Comparison of ENCODE assay signal across 8 cellular contexts in genomic region chr16:28975158-28975603, GRCh38. TPM values are rescaled to one million over a fixed set of nuclear protein-coding genes. Genes with fewer than 3 reads are reported as not detected.
DNase-seq lines count a peak whose midpoint lies in the region; ATAC-seq and TF ChIP-seq lines count a peak whose summit lies in the region.

No MANE protein-coding gene starts in this region.

- H3F3A ChIP-seq in SU-DHL-6 (ENCODE audit: insufficient read depth), result peaks cover 4% of the 10 kb centered on the region

- ATAC-seq in gastroesophageal sphincter, result no peak

- no peak for TF ChIP-seq POLR2A in gastroesophageal sphincter (IDR thresholded peaks at IDR 0.05)

- H3K9me3 ChIP-seq in SU-DHL-6 (ENCODE audit: insufficient read depth, low read length) (no peaks in the 10 kb centered on the region), gastroesophageal sphincter (no peaks in the 10 kb centered on the region)

- no peak overlapping the region for H3K27ac ChIP-seq in SU-DHL-6 (ENCODE audit: low read depth, low read length)
- H3K27ac ChIP-seq in gastroesophageal sphincter, result peak overlapping the region in 3 of 4 donors; percentile 88 to 89 (median 88)

- H3K79me2 ChIP-seq in SU-DHL-6 (ENCODE audit: insufficient read depth, low read length), result no peaks in the 10 kb centered on the region

- peak overlapping the region; percentile 85 for H3K4me2 ChIP-seq in SU-DHL-6 (ENCODE audit: low read depth, low read length, poor library complexity, severe bottlenecking)

- DNase-seq in AG10803 (ENCODE audit: low read depth) (no peak), H7 (no peak), skeletal muscle cell (ENCODE audit: low read depth) (no peak), NCI-H2107 treated with DMSO at 0.1 percent for 48 hours (lab: John Stamatoyannopoulos, UW; ENCODE audit: unreplicated experiment) (no peak), NCI-H446 (lab: John Stamatoyannopoulos, UW) (no peak), NCI-H1436 (lab: John Stamatoyannopoulos, UW) (no peak)

- TF ChIP-seq CTCF in AG10803 (conservative IDR thresholded peaks at IDR 0.05; ENCODE audit: low read length) (no peak), SU-DHL-6 (IDR thresholded peaks at IDR 0.05; ENCODE audit: insufficient read depth, low read length, poor library complexity, severe bottlenecking) (no peak), gastroesophageal sphincter (IDR thresholded peaks at IDR 0.05) (no peak)

- H3K36me3 ChIP-seq in H7 (replicated peaks; ENCODE audit: control insufficient read depth, insufficient read depth, low read length) (peaks cover 2% of the 10 kb centered on the region), SU-DHL-6 (ENCODE audit: low read length) (no peaks in the 10 kb centered on the region), gastroesophageal sphincter (peaks cover 0 to 38% of the 10 kb centered on the region in 2 donors)

- peak overlapping the region; percentile 88 for H2AFZ ChIP-seq in SU-DHL-6 (ENCODE audit: low read depth, low read length, severe bottlenecking)

- TF ChIP-seq EP300 in gastroesophageal sphincter (IDR thresholded peaks at IDR 0.05), result no peak

- no peaks in the 10 kb centered on the region for H3K9me2 ChIP-seq in SU-DHL-6 (replicated peaks; ENCODE audit: insufficient read depth, low read length)

- H3K27me3 ChIP-seq in H7 (ENCODE audit: control insufficient read depth, insufficient read depth, low read length) (no peaks in the 10 kb centered on the region), SU-DHL-6 (ENCODE audit: low read length) (no peaks in the 10 kb centered on the region), gastroesophageal sphincter (no peaks in the 10 kb centered on the region)

- no peaks in the 10 kb centered on the region for H4K20me1 ChIP-seq in SU-DHL-6 (ENCODE audit: low read depth, low read length)

- peak overlapping the region; percentile 99 for H3K4me3 ChIP-seq in AG10803 (ENCODE audit: low read length)
- peak overlapping the region; percentile 85 for H3K4me3 ChIP-seq in H7 (ENCODE audit: insufficient read depth, low read depth, low read length)
- H3K4me3 ChIP-seq in SU-DHL-6 (ENCODE audit: insufficient read depth, low read length, poor library complexity, severe bottlenecking), result peak overlapping the region; percentile 92
- peak overlapping the region; percentile 68 to 77 for H3K4me3 ChIP-seq in gastroesophageal sphincter
- H3K4me3 ChIP-seq in skeletal muscle cell (ENCODE audit: low read depth, low read length), result peak overlapping the region; percentile 97

- H3K4me1 ChIP-seq in gastroesophageal sphincter, result peaks cover 0 to 31% (median 18%) of the 10 kb centered on the region in 3 donors

- peak overlapping the region; percentile 80 for H3K9ac ChIP-seq in SU-DHL-6 (ENCODE audit: low read length)

- WGBS in gastroesophageal sphincter (ENCODE audit: low coverage in 1 of 2), 2 donors, result 2% methylated on average over 14 of the region's 30 CpGs; no CpG with 5 or more reads in 1 of the 2 donors

RNA-seq across cellular contexts. Expression of gene SPNS1, which starts 0.6 kb away (rescaled TPM):
- 58.6 and 65.3 TPM in 2 replicates for total RNA-seq in H7 (2014; rRNA removed; shearing (Covaris generic))
- 10 to 100 TPM; 17.6 to 25.6 (median 20.2) TPM for total RNA-seq in gastroesophageal sphincter

RNA-seq across cellular contexts. Expression of gene LAT, which starts 9.7 kb away (rescaled TPM):
- 0.74 and 1.5 TPM in 2 replicates for total RNA-seq in H7 (2014; rRNA removed; shearing (Covaris generic))
- 10 to 100 TPM in 1 of 4 donors, 1 to 10 TPM in 3; 2.3 to 12.3 (median 5.4) TPM for total RNA-seq in gastroesophageal sphincter

RNA-seq across cellular contexts. Expression of gene NFATC2IP, which starts 24.4 kb away (rescaled TPM):
- total RNA-seq in H7 (2014; rRNA removed; shearing (Covaris generic)), result 29.1 and 34.8 TPM in 2 replicates
- 10 to 100 TPM; 13.9 to 28.0 (median 22.8) TPM for total RNA-seq in gastroesophageal sphincter

RNA-seq across cellular contexts. Expression of gene CD19, which starts 43.4 kb away (rescaled TPM):
- total RNA-seq in H7 (2014; rRNA removed; shearing (Covaris generic)), result 1.2 and 1.9 TPM in 2 replicates
- total RNA-seq in gastroesophageal sphincter, result not detected

RNA-seq across cellular contexts. Expression of gene RABEP2, which starts 50.1 kb away (rescaled TPM):
- 13.3 and 17.3 TPM in 2 replicates for total RNA-seq in H7 (2014; rRNA removed; shearing (Covaris generic))
- total RNA-seq in gastroesophageal sphincter, result 10 to 100 TPM; 18.9 to 30.2 (median 24.9) TPM
